ENCODE assay signal across 2 cellular contexts in genomic region chr12:17588968-17589367, GRCh38.
TF ChIP-seq lines count a peak whose summit lies in the region.

No MANE protein-coding gene starts in this region.

TF ChIP-seq in Ishikawa, 13 proteins besides CTCF, POLR2A, EP300 and RAD21 (continued from another document):
- TF ChIP-seq REST (IDR thresholded peaks at IDR 0.05; ENCODE audit: low read depth) (no peak), USF1 (IDR thresholded peaks at IDR 0.05) (no peak), MAX (IDR thresholded peaks at IDR 0.05) (no peak), FOXM1 (IDR thresholded peaks at IDR 0.05; ENCODE audit: borderline replicate concordance, low read depth) (no peak)

TF ChIP-seq in HepG2, 621 proteins besides CTCF, POLR2A, EP300 and RAD21 (continued from another document):
- TF ChIP-seq STAG1 (CRISPR knock-in tag; IDR thresholded peaks at IDR 0.05) = peak; percentile 44
- TF ChIP-seq MAFK (conservative IDR thresholded peaks at IDR 0.05 in 1 of 2, IDR thresholded peaks at IDR 0.05 in 1 of 2; ENCODE audit: low read length in 2 of 2) = 0 out of 4 replicates have a peak, but pooled peaks of 1 of the 2 experiments have one; percentile 7
TF ChIP-seq in HepG2: peak in this region for 3.
